ENCODE assay signal across 31 cellular contexts in genomic region chr15:54109014-54109413, GRCh38.
DNase-seq lines count a peak whose midpoint lies in the region; ATAC-seq, FAIRE-seq and TF ChIP-seq lines count a peak whose summit lies in the region.
"Had no signal": no experiment of that assay in that cellular context is flagged by ENCODE, and none has a peak within 500 bp of the region (broad histone marks: within the 10 kb centered on the region; RNA-seq: fewer than 3 reads in every experiment).

No MANE protein-coding gene starts in this region.

- H4K20me1 ChIP-seq in HepG2 (ENCODE audit: insufficient read depth, low read length) (no peaks in the 10 kb centered on the region), K562 (replicated peaks; ENCODE audit: control insufficient read depth, insufficient read depth, low read length) (no peaks in the 10 kb centered on the region)
- H4K20me1 ChIP-seq: BLaER1; BLaER1 treated with 17β-estradiol and CSF1 and Interleukin-3, amounts not matched to agents 10 nM and 100 nM had no signal

- H2AFZ ChIP-seq in HepG2 (ENCODE audit: low read length) (no peak overlapping the region), K562 (ENCODE audit: low read depth, low read length) (no peak overlapping the region)

- H3K9me3 ChIP-seq in HepG2 (ENCODE audit: low read length): no peaks in the 10 kb centered on the region
- H3K9me3 ChIP-seq in right lobe of liver: no peaks in the 10 kb centered on the region
- no peaks in the 10 kb centered on the region for H3K9me3 ChIP-seq in K562 (replicated peaks; ENCODE audit: control insufficient read depth, insufficient read depth, low read depth, low read length)
- H3K9me3 ChIP-seq: A549; BE2C; BLaER1; BLaER1 treated with 17β-estradiol and CSF1 and Interleukin-3, amounts not matched to agents 10 nM and 100 nM; Caco-2 had no signal

- H3K27me3 ChIP-seq in HepG2 (ENCODE audit: control insufficient read depth in 1 of 2, insufficient read depth in 2 of 2, low read length in 2 of 2) (no peaks in the 10 kb centered on the region), right lobe of liver (no peaks in the 10 kb centered on the region), K562 (ENCODE audit: control insufficient read depth in 2 of 2, insufficient read depth in 2 of 2, low read length in 2 of 2) (no peaks in the 10 kb centered on the region)
- H3K27me3 ChIP-seq: BE2C; BLaER1; BLaER1 treated with 17β-estradiol and CSF1 and Interleukin-3, amounts not matched to agents 10 nM and 100 nM had no signal

- H3K27ac ChIP-seq in HepG2 (ENCODE audit: extremely low read length, insufficient read depth, low read length): no peak overlapping the region
- no peak overlapping the region for H3K27ac ChIP-seq in right lobe of liver
- no peak overlapping the region for H3K27ac ChIP-seq in K562 (ENCODE audit: extremely low read depth, low read depth, low read length)
- H3K27ac ChIP-seq: 22Rv1; A549; BLaER1; BLaER1 treated with 17β-estradiol and CSF1 and Interleukin-3, amounts not matched to agents 10 nM and 100 nM; C4-2B had no signal

- H3K36me3 ChIP-seq in HepG2 (replicated peaks in 1 of 2; ENCODE audit: control insufficient read depth in 1 of 2, insufficient read depth in 2 of 2, low read length in 2 of 2): no peaks in the 10 kb centered on the region
- no peaks in the 10 kb centered on the region for H3K36me3 ChIP-seq in right lobe of liver
- no peaks in the 10 kb centered on the region for H3K36me3 ChIP-seq in K562 (ENCODE audit: control insufficient read depth, insufficient read depth, low read length)
- H3K36me3 ChIP-seq: BE2C; BLaER1; BLaER1 treated with 17β-estradiol and CSF1 and Interleukin-3, amounts not matched to agents 10 nM and 100 nM had no signal

- FAIRE-seq in HepG2 (lab: Jason Lieb, UNC) (no peak), K562 (lab: Jason Lieb, UNC) (no peak)
- FAIRE-seq: A204.1, A549, D721Med had no signal

- H3K4me2 ChIP-seq in HepG2 (ENCODE audit: low read depth, low read length) (no peak overlapping the region), K562 (ENCODE audit: insufficient read depth, low read length) (no peak overlapping the region)
- H3K4me2 ChIP-seq: A549; BLaER1; BLaER1 treated with 17β-estradiol and CSF1 and Interleukin-3, amounts not matched to agents 10 nM and 100 nM had no signal

- TF ChIP-seq RAD21 in HepG2 (CRISPR knock-in tag; IDR thresholded peaks at IDR 0.05) (no peak), K562 (CRISPR knock-in tag; conservative IDR thresholded peaks at IDR 0.05 in 1 of 2, IDR thresholded peaks at IDR 0.05 in 1 of 2) (no peak)

- H3K79me2 ChIP-seq in HepG2 (ENCODE audit: insufficient read depth, low read length) (no peaks in the 10 kb centered on the region), K562 (ENCODE audit: control insufficient read depth, insufficient read depth, low read length) (no peaks in the 10 kb centered on the region)

- POLR2A ChIA-PET in HepG2 (lab: Yijun Ruan, JAX): no interaction called here
- POLR2A ChIA-PET in K562 (lab: Yijun Ruan, JAX): no interaction called here

- ATAC-seq in HepG2: no peak
- ATAC-seq in right lobe of liver: no peak
- ATAC-seq in K562: no peak
- ATAC-seq: A549; CD8-positive, alpha-beta T cell had no signal

- H3K9me1 ChIP-seq in K562 (ENCODE audit: control insufficient read depth, insufficient read depth, low read length): no peaks in the 10 kb centered on the region

- CTCF ChIA-PET in HepG2 (lab: Yijun Ruan, JAX; ENCODE audit: low intra/inter-chr PET ratio, low total read pairs): no interaction called here
- CTCF ChIA-PET in K562 (lab: Yijun Ruan, JAX; ENCODE audit: low intra/inter-chr PET ratio): no interaction called here

- H3K9ac ChIP-seq in HepG2 (ENCODE audit: insufficient read depth, low read depth, low read length): no peak overlapping the region
- no peak overlapping the region for H3K9ac ChIP-seq in K562 (ENCODE audit: insufficient read depth in 1 of 2, low read depth in 2 of 2, low read length in 2 of 2)
- H3K9ac ChIP-seq: BLaER1; BLaER1 treated with 17β-estradiol and CSF1 and Interleukin-3, amounts not matched to agents 10 nM and 100 nM had no signal

- no peak for TF ChIP-seq POLR2A in HepG2 (IDR thresholded peaks at IDR 0.05; ENCODE audit: insufficient read depth in 1 of 2, low read depth in 2 of 2, low read length in 2 of 2)
- no peak for TF ChIP-seq POLR2A in right lobe of liver (IDR thresholded peaks at IDR 0.05)
- no peak for TF ChIP-seq POLR2A in K562 (conservative IDR thresholded peaks at IDR 0.05)

- in situ Hi-C loops in HepG2 (cut with HindIII; ENCODE audit: extremely low pct_ligation_motif_present, low pct_unique_long_range_greater_than_20kb) (no loop called here), K562 (cut with MboI) (no loop called here)

- intact Hi-C loops in HepG2 (cut with micrococcal nuclease; ENCODE audit: unreplicated experiment): no loop called here
- intact Hi-C loops in right lobe of liver (cut with DNase I): no loop called here
- intact Hi-C loops in K562 (cut with micrococcal nuclease): no loop called here

- DNase-seq in HepG2 (ENCODE audit: low spot score) (no peak), right lobe of liver (no peak), K562 (ENCODE audit: extremely low read depth in 1 of 4, low spot score in 3 of 4) (no peak), LoVo (ENCODE audit: low spot score) (no peak)
- DNase-seq: 8988T; ACHN; AML-193; BE2C; C1 segment of cervical spinal cord; Caco-2; Calu3; CD4-positive, alpha-beta memory T cell; CD4-positive, alpha-beta T cell; CD4-positive, CD25-positive, alpha-beta regulatory T cell; CD8-positive, alpha-beta memory T cell; CD8-positive, alpha-beta T cell; COR-L47; DMS 273 treated with DMSO at 0.1 percent for 48 hours; DMS153; DMS53; DMS79; DMS79 treated with DMSO at 0.1 percent for 48 hours; DND-41; EL had no signal

- 0% methylated on average over 2 of the region's 2 CpGs for WGBS in HepG2 (ENCODE audit: low lambda C conversion rate)
- WGBS in right lobe of liver (ENCODE audit: insufficient coverage, low coverage, low lambda C conversion rate, missing lambda C conversion rate): 63% methylated on average over 2 of the region's 2 CpGs
- 0% methylated on average over 1 of the region's 2 CpGs for WGBS in K562 (ENCODE audit: insufficient coverage, low coverage, missing lambda C conversion rate)

- BruUV-seq in HepG2 (replicated peaks; lab: Mats Ljungman, UMichigan) (no TSS peak), K562 (replicated peaks; lab: Mats Ljungman, UMichigan) (no TSS peak)

- H3K4me1 ChIP-seq in HepG2 (ENCODE audit: insufficient read depth, low read length): no peaks in the 10 kb centered on the region
- no peaks in the 10 kb centered on the region for H3K4me1 ChIP-seq in right lobe of liver
- H3K4me1 ChIP-seq in K562 (replicated peaks in 1 of 2; ENCODE audit: control insufficient read depth in 2 of 2, insufficient read depth in 2 of 2, low read length in 2 of 2): no peaks in the 10 kb centered on the region
- H3K4me1 ChIP-seq: A549; BE2C; BLaER1; BLaER1 treated with 17β-estradiol and CSF1 and Interleukin-3, amounts not matched to agents 10 nM and 100 nM; Caco-2 had no signal

- TF ChIP-seq CTCF in HepG2 (CRISPR knock-in tag; IDR thresholded peaks at IDR 0.05) (no peak), right lobe of liver (IDR thresholded peaks at IDR 0.05) (no peak), K562 (IDR thresholded peaks at IDR 0.05 in 2 of 3, conservative IDR thresholded peaks at IDR 0.05 in 1 of 3; ENCODE audit: insufficient read depth in 2 of 3, low read depth in 1 of 3, low read length in 3 of 3) (no peak)

- H3K4me3 ChIP-seq in HepG2 (replicated peaks in 1 of 3; ENCODE audit: insufficient read depth in 1 of 3, low read depth in 2 of 3, low read length in 3 of 3) (no peak overlapping the region), right lobe of liver (no peak overlapping the region), K562 (no peak overlapping the region)
- H3K4me3 ChIP-seq: A549; BLaER1; BLaER1 treated with 17β-estradiol and CSF1 and Interleukin-3, amounts not matched to agents 10 nM and 100 nM had no signal

- no peak for TF ChIP-seq EP300 in HepG2 (IDR thresholded peaks at IDR 0.05; ENCODE audit: low read depth in 2 of 2, low read length in 2 of 2)
- TF ChIP-seq EP300 in HepG2 (CRISPR knock-in tag; IDR thresholded peaks at IDR 0.05; ENCODE audit: borderline replicate concordance): no peak
- no peak for TF ChIP-seq EP300 in K562 (IDR thresholded peaks at IDR 0.05; ENCODE audit: low read length)

TF ChIP-seq in HepG2, 621 proteins besides CTCF, POLR2A, EP300 and RAD21:
- TF ChIP-seq HNRNPK (IDR thresholded peaks at IDR 0.05; ENCODE audit: low read depth, low read length, poor library complexity, severe bottlenecking) (peak; percentile 95), MEF2D (CRISPR knock-in tag; IDR thresholded peaks at IDR 0.05) (no peak)

TF ChIP-seq in K562, 482 proteins besides CTCF, POLR2A, EP300 and RAD21:
- TF ChIP-seq SRF (CRISPR knock-in tag; IDR thresholded peaks at IDR 0.05): no peak
- peak; percentile 48 for TF ChIP-seq HNRNPK (IDR thresholded peaks at IDR 0.05; ENCODE audit: low read depth, low read length, poor library complexity, severe bottlenecking)
- TF ChIP-seq TRIM24 (IDR thresholded peaks at IDR 0.05): no peak
- no peak for TF ChIP-seq FOXK1 (CRISPR knock-in tag; IDR thresholded peaks at IDR 0.05; ENCODE audit: borderline replicate concordance)

Comparison
In these comparisons a context has a peak if more than half of its experiments do, and no peak if none do; other contexts are left out.
1. Of the 241 proteins assayed by ChIP-seq in both HepG2 and K562: peak only in HepG2: none; only in K562: none; in both: HNRNPK; in neither: 240.